23 cellular contexts compared by ENCODE assay signal in the genomic region with DNA sequence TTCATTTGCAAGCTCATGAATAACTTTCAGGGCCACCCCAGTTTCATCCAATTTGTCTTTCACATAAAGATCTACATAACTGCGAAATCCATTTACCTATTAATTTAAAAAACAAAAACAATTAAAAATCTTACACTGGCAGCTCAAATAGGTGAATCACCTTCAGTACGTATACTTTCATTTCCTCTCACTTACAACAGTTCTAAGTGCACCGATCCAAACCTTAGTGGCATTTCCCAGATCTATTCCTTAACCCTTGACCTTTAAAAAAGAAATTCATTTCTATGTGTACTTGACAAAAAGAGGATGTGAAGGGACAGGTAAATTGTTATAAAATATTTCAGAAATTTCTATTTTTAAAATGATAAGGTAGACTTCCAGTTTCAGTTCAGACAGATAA.
"Had no signal": no experiment of that assay in that cellular context is flagged by ENCODE, and none has a peak within 500 bp of the region (broad histone marks: within the 10 kb centered on the region; RNA-seq: fewer than 3 reads in every experiment).

No MANE protein-coding gene starts in this region.

- H3K79me2 ChIP-seq: parathyroid adenoma had no signal

- H2AFZ ChIP-seq: parathyroid adenoma had no signal

- FAIRE-seq: endometrium, islet of Langerhans, TTC549, urothelium cell line had no signal

- ATAC-seq: activated CD4-positive, alpha-beta T cell treated with anti-CD3 and anti-CD28 coated beads for 36 hours; activated T-cell treated with anti-CD3 and anti-CD28 coated beads, Interleukin-2, amount 50 U/mL, for 72 hours; body of pancreas; heart left ventricle; left ventricle myocardium superior; right cardiac atrium had no signal

- H3K9me3 ChIP-seq: body of pancreas, heart left ventricle, transverse colon had no signal

- H3K9ac ChIP-seq: parathyroid adenoma had no signal

- H3K4me3 ChIP-seq: body of pancreas, cardiac muscle cell, heart left ventricle, transverse colon had no signal

- H3K4me3 Mint-ChIP-seq: activated B cell treated with CpG ODN at 0.5 μM for 24 hours; activated CD4-positive, alpha-beta T cell treated with anti-CD3 and anti-CD28 coated beads for 36 hours; activated naive CD4-positive, alpha-beta T cell treated with anti-CD3 and anti-CD28 coated beads, Interleukin-2, amount 10 ng/mL, durations not matched to agents 7 days and 5 days; activated T-cell treated with anti-CD3 and anti-CD28 coated beads, Interleukin-2, amount 50 U/mL, for 72 hours; nephron progenitor cell had no signal

- H3K27me3 ChIP-seq: body of pancreas, cardiac muscle cell, heart left ventricle, transverse colon had no signal

- H3K27ac ChIP-seq: body of pancreas, heart left ventricle, parathyroid adenoma, transverse colon had no signal

- H3K4me1 ChIP-seq: body of pancreas, transverse colon had no signal

- H3K4me1 Mint-ChIP-seq: activated naive CD4-positive, alpha-beta T cell treated with anti-CD3 and anti-CD28 coated beads, Interleukin-2, amount 10 ng/mL, durations not matched to agents 7 days and 5 days had no signal

- H3K9me3 Mint-ChIP-seq: activated B cell treated with CpG ODN at 0.5 μM for 24 hours; activated naive CD4-positive, alpha-beta T cell treated with anti-CD3 and anti-CD28 coated beads, Interleukin-2, amount 10 ng/mL, durations not matched to agents 7 days and 5 days; activated T-cell treated with anti-CD3 and anti-CD28 coated beads, Interleukin-2, amount 50 U/mL, for 72 hours; nephron progenitor cell had no signal

- H3K27me3 Mint-ChIP-seq: activated B cell treated with CpG ODN at 0.5 μM for 24 hours; activated CD4-positive, alpha-beta T cell treated with anti-CD3 and anti-CD28 coated beads for 36 hours; activated naive CD4-positive, alpha-beta T cell treated with anti-CD3 and anti-CD28 coated beads, Interleukin-2, amount 10 ng/mL, durations not matched to agents 7 days and 5 days had no signal

- H3K27ac Mint-ChIP-seq: activated CD4-positive, alpha-beta T cell treated with anti-CD3 and anti-CD28 coated beads for 36 hours; activated naive CD4-positive, alpha-beta T cell treated with anti-CD3 and anti-CD28 coated beads, Interleukin-2, amount 10 ng/mL, durations not matched to agents 7 days and 5 days; nephron progenitor cell had no signal

- DNase-seq: activated B cell treated with CpG ODN at 0.5 μM for 24 hours; activated CD4-positive, alpha-beta T cell treated with anti-CD3 and anti-CD28 coated beads for 36 hours; activated CD4-positive, alpha-beta T cell treated with anti-CD3 and anti-CD28 coated beads, Interleukin-2, amount 50 U/mL, for 48 hours; activated CD8-positive, alpha-beta memory T cell treated with anti-CD3 and anti-CD28 coated beads, Interleukin-2, amount 50 U/mL, for 48 hours; activated effector memory CD4-positive, alpha-beta T cell treated with anti-CD3 and anti-CD28 coated beads, Interleukin-2, amount 50 U/mL, for 16 hours; activated naive CD4-positive, alpha-beta T cell treated with anti-CD3 and anti-CD28 coated beads, Interleukin-2, amount 10 ng/mL, durations not matched to agents 7 days and 5 days; activated T-cell treated with anti-CD3 and anti-CD28 coated beads, Interleukin-2, amount 50 U/mL, for 72 hours; anterior cingulate cortex; body of pancreas; heart left ventricle; left ventricle myocardium superior; mammary epithelial cell; midbrain; nephron progenitor cell; right cardiac atrium; stimulated activated CD4-positive, alpha-beta T cell treated with anti-CD3 and anti-CD28 coated beads, Interleukin-4, amount 100 ng/mL, for 4 hours; transverse colon had no signal
